33 cellular contexts compared by ENCODE assay signal in genomic region chr3:70728311-70728710, GRCh38.
A peak's percentile ranks its signal among the peaks of the same experiment; 100 is the strongest.
DNase-seq lines count a peak whose midpoint lies in the region; ATAC-seq, FAIRE-seq and TF ChIP-seq lines count a peak whose summit lies in the region.
"Had no signal": no experiment of that assay in that cellular context is flagged by ENCODE, and none has a peak within 500 bp of the region (broad histone marks: within the 10 kb centered on the region; RNA-seq: fewer than 3 reads in every experiment).

No MANE protein-coding gene starts in this region.

- FAIRE-seq in frontal cortex (lab: Jason Lieb, UNC): peak; percentile 10
- FAIRE-seq: urothelium cell line had no signal

- H3K36me3 Mint-ChIP-seq in chondrocyte (ENCODE audit: low read depth): peaks cover 4% of the 10 kb centered on the region
- H3K36me3 Mint-ChIP-seq: IgD-negative memory B cell; stimulated activated naive B cell treated with anti-CD40 and anti-IgM and Interleukin-4, amounts not matched to agents 10 μg/mL and 1 μg/mL and 100 μg/mL, for 72 hours had no signal

- no peak overlapping the region for H2AK5ac ChIP-seq in trophoblast cell (ENCODE audit: low read length)

- H2BK5ac ChIP-seq in trophoblast cell (ENCODE audit: low read depth, low read length, poor library complexity): no peak overlapping the region

- H3K27ac Mint-ChIP-seq in chondrocyte (ENCODE audit: unreplicated experiment): peak overlapping the region; percentile 71
- H3K27ac Mint-ChIP-seq: activated naive CD8-positive, alpha-beta T cell treated with anti-CD3 and anti-CD28 coated beads, Interleukin-2, amount 50 U/mL, for 24 hours; activated T-cell treated with anti-CD3 and anti-CD28 coated beads, Interleukin-2, amount 50 U/mL, for 72 hours; IgD-negative memory B cell; stimulated activated naive B cell treated with anti-CD40 and anti-IgM and Interleukin-4, amounts not matched to agents 10 μg/mL and 1 μg/mL and 100 μg/mL, for 72 hours; T-helper 17 cell had no signal

- H3K23ac ChIP-seq in trophoblast cell (ENCODE audit: low read length): no peak overlapping the region

- no peak overlapping the region for H3K4me2 ChIP-seq in trophoblast cell (ENCODE audit: low read length)

- H3K79me2 ChIP-seq in trophoblast cell (ENCODE audit: control insufficient read depth, insufficient read depth, low read length, poor library complexity): no peaks in the 10 kb centered on the region

- no peak overlapping the region for H3K9ac ChIP-seq in trophoblast cell (ENCODE audit: low read length)

- peaks cover 44% of the 10 kb centered on the region for H3K4me1 Mint-ChIP-seq in chondrocyte (ENCODE audit: low read depth)
- H3K4me1 Mint-ChIP-seq: activated naive CD8-positive, alpha-beta T cell treated with anti-CD3 and anti-CD28 coated beads, Interleukin-2, amount 50 U/mL, for 24 hours; central memory CD8-positive, alpha-beta T cell; IgD-negative memory B cell; stimulated activated naive B cell treated with anti-CD40 and anti-IgM and Interleukin-4, amounts not matched to agents 10 μg/mL and 1 μg/mL and 100 μg/mL, for 72 hours; T-helper 17 cell had no signal

- no peaks in the 10 kb centered on the region for H3K27me3 Mint-ChIP-seq in chondrocyte (ENCODE audit: low read depth)
- H3K27me3 Mint-ChIP-seq: activated naive CD8-positive, alpha-beta T cell treated with anti-CD3 and anti-CD28 coated beads, Interleukin-2, amount 50 U/mL, for 24 hours had no signal

- POLR2A ChIA-PET in BJ (lab: Charles Lee): interaction anchor here (0.6 kb wide), 1 partner anchor 117 kb away, joined by 3 read pairs; no protein-coding TSS in a partner anchor

- H2BK120ac ChIP-seq in trophoblast cell (ENCODE audit: insufficient read depth, low read length, poor library complexity): no peak overlapping the region

- no peaks in the 10 kb centered on the region for H3K4me1 ChIP-seq in trophoblast cell (ENCODE audit: control insufficient read depth in 1 of 2, insufficient read depth in 2 of 2, low read length in 2 of 2)
- H3K4me1 ChIP-seq: body of pancreas, suprapubic skin had no signal

- no peak overlapping the region for H3K4me3 ChIP-seq in BJ (ENCODE audit: low read depth, low read length)
- no peak overlapping the region for H3K4me3 ChIP-seq in HFF-Myc (replicated peaks; ENCODE audit: low read depth, low read length)
- H3K4me3 ChIP-seq in trophoblast cell (ENCODE audit: low read depth, low read length): no peak overlapping the region
- H3K4me3 ChIP-seq: body of pancreas, dorsolateral prefrontal cortex, esophagus muscularis mucosa, HAP-1, ovary, suprapubic skin had no signal

- H3K79me1 ChIP-seq in trophoblast cell (ENCODE audit: low read length): no peaks in the 10 kb centered on the region

- H3K9me3 ChIP-seq in trophoblast cell (ENCODE audit: insufficient read depth, low read depth, low read length): no peaks in the 10 kb centered on the region
- H3K9me3 ChIP-seq: body of pancreas, esophagus muscularis mucosa, HAP-1, ovary, suprapubic skin had no signal

- no peak overlapping the region for H3K14ac ChIP-seq in trophoblast cell (ENCODE audit: low read length)

- DNase-seq in BJ (ENCODE audit: low read depth) (peak; percentile 26), HFF-Myc (ENCODE audit: extremely low read depth, low read depth) (peak; percentile 48), chondrocyte (ENCODE audit: low spot score) (no peak), frontal cortex (ENCODE audit: low spot score in 2 of 2) (no peak), trophoblast cell (no peak), GDM1 (lab: John Stamatoyannopoulos, UW) (no peak)
- DNase-seq in stimulated activated CD8-positive, alpha-beta memory T cell treated with anti-CD3 and anti-CD28 coated beads, Interleukin-4, amount 100 ng/mL, for 48 hours: no peak
- DNase-seq: activated CD4-positive, alpha-beta T cell treated with anti-CD3 and anti-CD28 coated beads, Interleukin-2, amount 50 U/mL, for 4 hours; activated naive CD8-positive, alpha-beta T cell treated with anti-CD3 and anti-CD28 coated beads, Interleukin-2, amount 50 U/mL, for 24 hours; activated T-cell treated with anti-CD3 and anti-CD28 coated beads, Interleukin-2, amount 50 U/mL, for 72 hours; body of pancreas; Calu3; DND-41; dorsolateral prefrontal cortex; glutamatergic neuron; NCI-H1105; NCI-H187 treated with DMSO at 0.1 percent for 48 hours; NCI-H2171; NCI-H524 treated with DMSO at 0.1 percent for 48 hours; NK-92 treated with Interleukin-12 subunit alpha and Interleukin-12 subunit beta, amount 100 ng/mL, for 24 hours; ovary; stimulated activated naive B cell treated with anti-CD40 and anti-IgM and Interleukin-4, amounts not matched to agents 10 μg/mL and 1 μg/mL and 100 μg/mL, for 72 hours; T-helper 17 cell had no signal

- no peak overlapping the region for H3K4me3 Mint-ChIP-seq in chondrocyte (ENCODE audit: unreplicated experiment)
- H3K4me3 Mint-ChIP-seq: activated naive CD8-positive, alpha-beta T cell treated with anti-CD3 and anti-CD28 coated beads, Interleukin-2, amount 50 U/mL, for 24 hours; activated T-cell treated with anti-CD3 and anti-CD28 coated beads, Interleukin-2, amount 50 U/mL, for 72 hours; central memory CD8-positive, alpha-beta T cell; IgD-negative memory B cell; stimulated activated naive B cell treated with anti-CD40 and anti-IgM and Interleukin-4, amounts not matched to agents 10 μg/mL and 1 μg/mL and 100 μg/mL, for 72 hours; T-helper 17 cell had no signal

- H3K36me3 ChIP-seq in BJ (ENCODE audit: control insufficient read depth, insufficient read depth, low read length): no peaks in the 10 kb centered on the region
- no peaks in the 10 kb centered on the region for H3K36me3 ChIP-seq in trophoblast cell (ENCODE audit: control insufficient read depth in 1 of 2, insufficient read depth in 2 of 2, low read length in 2 of 2)
- H3K36me3 ChIP-seq: esophagus muscularis mucosa, HAP-1, ovary, suprapubic skin had no signal

- no peak overlapping the region for H4K12ac ChIP-seq in trophoblast cell (ENCODE audit: low read depth, low read length)

- H3K27ac ChIP-seq in trophoblast cell (ENCODE audit: low read depth, low read length): no peak overlapping the region
- H3K27ac ChIP-seq: body of pancreas, dorsolateral prefrontal cortex, esophagus muscularis mucosa, ovary, suprapubic skin had no signal

- no peak overlapping the region for H2AFZ ChIP-seq in trophoblast cell (ENCODE audit: insufficient read depth, low read length, poor library complexity)

- no CpG with 5 or more reads among the region's 1 CpG for WGBS in trophoblast cell (ENCODE audit: extremely low coverage, insufficient coverage, insufficient read length)

- CTCF ChIA-PET in BJ (lab: Yijun Ruan, JAX): no interaction called here

- no peak for ATAC-seq in activated CD4-positive, CD25-positive, alpha-beta regulatory T cell treated with anti-CD3 and anti-CD28 coated beads, Interleukin-2, amount 50 U/mL, for 24 hours
- ATAC-seq: activated naive CD8-positive, alpha-beta T cell treated with anti-CD3 and anti-CD28 coated beads, Interleukin-2, amount 50 U/mL, for 24 hours; activated T-cell treated with anti-CD3 and anti-CD28 coated beads, Interleukin-2, amount 50 U/mL, for 72 hours; body of pancreas; left lobe of liver; Right ventricle myocardium inferior; SK-N-SH treated with all-trans-retinoic acid at 6 μM for 48 hours; stimulated activated naive B cell treated with anti-CD40 and anti-IgM and Interleukin-4, amounts not matched to agents 10 μg/mL and 1 μg/mL and 100 μg/mL, for 72 hours; T-helper 17 cell had no signal

- TF ChIP-seq CTCF in BJ (IDR thresholded peaks at IDR 0.05; ENCODE audit: insufficient read depth, low read depth, low read length): no peak
- no peak for TF ChIP-seq CTCF in HFF-Myc (IDR thresholded peaks at IDR 0.05; ENCODE audit: low read depth, low read length, missing control alignments)
- TF ChIP-seq CTCF in chondrocyte (IDR thresholded peaks at IDR 0.05): no peak

- H2BK12ac ChIP-seq in trophoblast cell (ENCODE audit: low read length): no peak overlapping the region

- no peak overlapping the region for H4K91ac ChIP-seq in trophoblast cell (ENCODE audit: low read depth, low read length)

- H3K18ac ChIP-seq in trophoblast cell (ENCODE audit: low read length): no peak overlapping the region

- no peak overlapping the region for H3K4ac ChIP-seq in trophoblast cell (ENCODE audit: low read depth, low read length)

- no peak overlapping the region for H4K8ac ChIP-seq in trophoblast cell (ENCODE audit: low read depth, low read length)

- H3K27me3 ChIP-seq in BJ (ENCODE audit: control insufficient read depth, insufficient read depth, low read length) (no peaks in the 10 kb centered on the region), trophoblast cell (ENCODE audit: insufficient read depth, low read length) (no peaks in the 10 kb centered on the region)
- H3K27me3 ChIP-seq: body of pancreas, dorsolateral prefrontal cortex, esophagus muscularis mucosa, ovary, suprapubic skin had no signal

- peaks cover 17% of the 10 kb centered on the region for H3K9me3 Mint-ChIP-seq in chondrocyte (ENCODE audit: low read depth)
- H3K9me3 Mint-ChIP-seq: activated naive CD8-positive, alpha-beta T cell treated with anti-CD3 and anti-CD28 coated beads, Interleukin-2, amount 50 U/mL, for 24 hours; central memory CD8-positive, alpha-beta T cell had no signal

Comparison
In these comparisons a context has a peak if more than half of its experiments do, and no peak if none do; other contexts are left out.
1. DNase-seq: peak in BJ (single experiment) and HFF-Myc (single experiment); none in chondrocyte (single experiment), frontal cortex (0 of 2), trophoblast cell (0 of 2), stimulated activated CD8-positive, alpha-beta memory T cell treated with anti-CD3 and anti-CD28 coated beads, Interleukin-4, amount 100 ng/mL, for 48 hours (single experiment) and GDM1 (single experiment).